Comparison of ENCODE assay signal across 8 cellular contexts in the genomic region with DNA sequence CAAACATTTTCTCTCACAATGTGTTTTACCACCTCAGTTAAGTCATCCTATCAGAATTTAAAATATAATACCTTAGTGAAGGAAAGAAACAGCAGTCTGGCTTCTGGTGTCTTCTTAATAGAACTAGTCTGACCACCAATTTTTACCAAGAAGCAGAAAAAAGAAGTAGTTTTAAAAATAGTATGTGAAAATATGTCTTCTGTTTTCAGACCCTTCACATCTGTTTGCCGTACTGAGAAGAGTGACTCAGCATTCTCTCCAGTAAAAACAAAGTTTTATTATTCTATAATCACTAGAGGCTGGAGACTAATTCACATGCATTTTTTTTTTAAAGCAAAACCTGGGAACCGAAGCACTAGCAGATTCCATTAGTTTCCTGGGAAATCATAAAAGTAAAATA.
A peak's percentile ranks its signal among the peaks of the same experiment; 100 is the strongest.
DNase-seq lines count a peak whose midpoint lies in the region; ATAC-seq and TF ChIP-seq lines count a peak whose summit lies in the region.

No MANE protein-coding gene starts in this region.

- peak overlapping the region; percentile 45 for H3K4me2 ChIP-seq in PC-3 (ENCODE audit: low read length)

- H3K27me3 ChIP-seq in PC-3 (ENCODE audit: low read length) = peaks cover 8% of the 10 kb centered on the region

- H3K4me3 ChIP-seq in PC-3 (ENCODE audit: low read length) = no peak overlapping the region

- no peaks in the 10 kb centered on the region for H3K27me3 Mint-ChIP-seq in activated naive CD8-positive, alpha-beta T cell treated with anti-CD3 and anti-CD28 coated beads for 36 hours

- POLR2A ChIA-PET in PC-3 (lab: Charles Lee; ENCODE audit: unreplicated experiment) = no interaction called here

- H3K4me1 Mint-ChIP-seq in activated naive CD8-positive, alpha-beta T cell treated with anti-CD3 and anti-CD28 coated beads for 36 hours = no peaks in the 10 kb centered on the region

- ATAC-seq in GM18907 (IDR thresholded peaks at IDR 0.05; ENCODE audit: unreplicated experiment) (peak; percentile 55), HG02943 (IDR thresholded peaks at IDR 0.05; ENCODE audit: low read depth, unreplicated experiment) (peak; percentile 57), PC-3 (no peak)

- H3K36me3 Mint-ChIP-seq in activated naive CD8-positive, alpha-beta T cell treated with anti-CD3 and anti-CD28 coated beads for 36 hours = no peaks in the 10 kb centered on the region

- H3F3A ChIP-seq in PC-3 (ENCODE audit: low read length, unreplicated experiment) = no peaks in the 10 kb centered on the region

- BruUV-seq in PC-3 (replicated peaks; lab: Mats Ljungman, UMichigan) = no TSS peak

- H3K27ac Mint-ChIP-seq in activated naive CD8-positive, alpha-beta T cell treated with anti-CD3 and anti-CD28 coated beads for 36 hours = no peak overlapping the region

- CTCF ChIA-PET in PC-3 (lab: Charles Lee) = no interaction called here

- peak; percentile 13 for DNase-seq in PC-3
- DNase-seq in renal cortical epithelial cell (ENCODE audit: low read depth) = peak; percentile 49
- no peak for DNase-seq in activated naive CD8-positive, alpha-beta T cell treated with anti-CD3 and anti-CD28 coated beads for 36 hours
- no peak for DNase-seq in NCI-H2171 (lab: John Stamatoyannopoulos, UW)
- no peak for DNase-seq in NCI-H1694 treated with DMSO at 0.1 percent for 48 hours (lab: John Stamatoyannopoulos, UW)
- no peak for DNase-seq in NCI-H146 treated with DMSO at 0.1 percent for 48 hours (lab: John Stamatoyannopoulos, UW; ENCODE audit: unreplicated experiment)

- no peak overlapping the region for H3K4me3 Mint-ChIP-seq in activated naive CD8-positive, alpha-beta T cell treated with anti-CD3 and anti-CD28 coated beads for 36 hours

- no peak overlapping the region for H3K9ac ChIP-seq in PC-3 (ENCODE audit: low read length)

- no peaks in the 10 kb centered on the region for H3K9me3 Mint-ChIP-seq in activated naive CD8-positive, alpha-beta T cell treated with anti-CD3 and anti-CD28 coated beads for 36 hours

- H3K36me3 ChIP-seq in PC-3 (ENCODE audit: low read depth, low read length) = no peaks in the 10 kb centered on the region

- peak overlapping the region; percentile 37; the same call in 1 of the 2 replicates for H2AFZ ChIP-seq in PC-3 (ENCODE audit: low read length)

- H3K9me2 ChIP-seq in PC-3 (replicated peaks; ENCODE audit: low read length) = no peaks in the 10 kb centered on the region

- H3K79me2 ChIP-seq in PC-3 (ENCODE audit: low read length) = no peaks in the 10 kb centered on the region

- H3K9me3 ChIP-seq in PC-3 (ENCODE audit: low read length) = no peaks in the 10 kb centered on the region

- no peak for TF ChIP-seq CTCF in PC-3 (conservative IDR thresholded peaks at IDR 0.05; ENCODE audit: low read depth, low read length)

- no peak overlapping the region for H3K27ac ChIP-seq in PC-3 (ENCODE audit: low read length)

- intact Hi-C loops in PC-3 (cut with micrococcal nuclease) = no loop called here

- no peaks in the 10 kb centered on the region for H4K20me1 ChIP-seq in PC-3 (ENCODE audit: low read length)

- H3K4me1 ChIP-seq in PC-3 (ENCODE audit: insufficient read depth, low read length) = no peaks in the 10 kb centered on the region

Comparison
In these comparisons a context has a peak if more than half of its experiments do, and no peak if none do; other contexts are left out.
1. DNase-seq: peak in PC-3 (single experiment) and renal cortical epithelial cell (single experiment); none in activated naive CD8-positive, alpha-beta T cell treated with anti-CD3 and anti-CD28 coated beads for 36 hours (single experiment), NCI-H2171 (single experiment), NCI-H1694 treated with DMSO at 0.1 percent for 48 hours (single experiment) and NCI-H146 treated with DMSO at 0.1 percent for 48 hours (single experiment).